In the genomic region with DNA sequence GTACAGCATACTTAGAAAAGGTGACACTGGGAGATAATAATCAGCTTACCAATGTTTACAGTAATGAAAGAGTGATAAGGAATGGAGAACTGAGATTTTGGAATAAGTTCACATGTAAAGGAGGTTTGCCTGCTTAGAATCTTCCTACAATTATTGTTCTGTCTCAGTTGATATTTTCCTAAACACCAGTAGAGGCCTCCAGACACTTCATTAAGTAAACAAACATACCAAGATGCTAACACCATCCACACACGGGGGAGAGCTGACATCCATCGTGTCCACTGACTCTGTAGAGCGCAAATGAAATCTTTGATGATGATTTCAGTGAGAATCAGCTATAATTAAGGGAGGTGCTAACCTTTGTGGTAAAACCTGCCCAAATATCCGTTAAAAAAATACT, we compare ENCODE assay signal across 9 cellular contexts.
DNase-seq lines count a peak whose midpoint lies in the region; TF ChIP-seq lines count a peak whose summit lies in the region.
"Had no signal": no experiment of that assay in that cellular context is flagged by ENCODE, and none has a peak within 500 bp of the region (broad histone marks: within the 10 kb centered on the region; RNA-seq: fewer than 3 reads in every experiment).

No MANE protein-coding gene starts in this region.

- H3K36me3 Mint-ChIP-seq in type B pancreatic cell (no peaks in the 10 kb centered on the region), nephron progenitor cell (ENCODE audit: low read depth) (no peaks in the 10 kb centered on the region)
- H3K36me3 Mint-ChIP-seq: CD4-positive, CD25-positive, alpha-beta regulatory T cell had no signal

- DNase-seq in NOMO-1 treated with DMSO at 0.1 percent for 48 hours (lab: John Stamatoyannopoulos, UW; ENCODE audit: unreplicated experiment) (peak; percentile 9), NOMO-1 treated with dmso at 0.1 percent for 144 hours (lab: John Stamatoyannopoulos, UW; ENCODE audit: unreplicated experiment) (no peak), RPMI8226 (peak; percentile 47), glomerular endothelial cell (ENCODE audit: extremely low read depth, low read depth, low spot score) (peak; percentile 48), type B pancreatic cell (ENCODE audit: extremely low spot score, unreplicated experiment) (no peak), nephron progenitor cell (no peak), AG08396 (ENCODE audit: low spot score) (no peak)
- DNase-seq in activated effector memory CD4-positive, alpha-beta T cell treated with anti-CD3 and anti-CD28 coated beads, Interleukin-2, amount 50 U/mL, for 16 hours, result no peak
- DNase-seq: CD4-positive, CD25-positive, alpha-beta regulatory T cell had no signal

- no peak overlapping the region for H3K4me3 Mint-ChIP-seq in type B pancreatic cell
- no peak overlapping the region for H3K4me3 Mint-ChIP-seq in nephron progenitor cell
- H3K4me3 Mint-ChIP-seq: CD4-positive, CD25-positive, alpha-beta regulatory T cell had no signal

- H3K4me1 Mint-ChIP-seq in type B pancreatic cell (ENCODE audit: unreplicated experiment), result peaks cover 15% of the 10 kb centered on the region
- H3K4me1 Mint-ChIP-seq in nephron progenitor cell, result peaks cover 33% of the 10 kb centered on the region
- H3K4me1 Mint-ChIP-seq: CD4-positive, CD25-positive, alpha-beta regulatory T cell had no signal

- no peaks in the 10 kb centered on the region for H3K9me3 Mint-ChIP-seq in type B pancreatic cell
- H3K9me3 Mint-ChIP-seq in nephron progenitor cell, result peaks cover 12% of the 10 kb centered on the region

- TF ChIP-seq CTCF in type B pancreatic cell (conservative IDR thresholded peaks at IDR 0.05) (peak; percentile 40), nephron progenitor cell (IDR thresholded peaks at IDR 0.05) (no peak)

- H3K27me3 Mint-ChIP-seq in type B pancreatic cell (no peaks in the 10 kb centered on the region), nephron progenitor cell (ENCODE audit: low read depth, poor library complexity) (no peaks in the 10 kb centered on the region)

- no peak overlapping the region for H3K27ac Mint-ChIP-seq in type B pancreatic cell
- no peak overlapping the region for H3K27ac Mint-ChIP-seq in nephron progenitor cell
- H3K27ac Mint-ChIP-seq: CD4-positive, CD25-positive, alpha-beta regulatory T cell had no signal

Comparison
In these comparisons a context has a peak if more than half of its experiments do, and no peak if none do; other contexts are left out.
1. DNase-seq: peak in NOMO-1 treated with DMSO at 0.1 percent for 48 hours (single experiment), RPMI8226 (single experiment) and glomerular endothelial cell (single experiment); none in NOMO-1 treated with dmso at 0.1 percent for 144 hours (single experiment), type B pancreatic cell (single experiment), activated effector memory CD4-positive, alpha-beta T cell treated with anti-CD3 and anti-CD28 coated beads, Interleukin-2, amount 50 U/mL, for 16 hours (single experiment), nephron progenitor cell (single experiment) and AG08396 (single experiment).